In genomic region chr13:27450921-27451461, GRCh38 we compare ENCODE assay signal across 8 cellular contexts. TPM values are rescaled to one million over a fixed set of nuclear protein-coding genes. Genes with fewer than 3 reads are reported as not detected.
A peak's percentile ranks its signal among the peaks of the same experiment; 100 is the strongest.
DNase-seq lines count a peak whose midpoint lies in the region; ATAC-seq and TF ChIP-seq lines count a peak whose summit lies in the region.

No MANE protein-coding gene starts in this region.

- H4K8ac ChIP-seq in mesenchymal stem cell (ENCODE audit: low read length) = peak overlapping the region; percentile 27

- no peak overlapping the region for H4K91ac ChIP-seq in mesenchymal stem cell (ENCODE audit: low read length)

- POLR2A ChIA-PET in Caco-2 (lab: Charles Lee) = interaction anchor here (0.5 to 1.6 kb wide), 6 partner anchors 8 to 505 kb away, joined by 3 to 20 read pairs (median 6); partner anchors contain the start of gene LNX2

- intact Hi-C loops in Caco-2 (cut with micrococcal nuclease; ENCODE audit: unreplicated experiment) = loop anchor here (1.0 to 10.0 kb wide), 7 partner anchors 9 to 516 kb away; partner anchors contain the start of genes CDX2, LNX2 and POLR1D
- intact Hi-C loops in stomach (cut with DNase I; ENCODE audit: low total_unique reads) = no loop called here

- no peak overlapping the region for H2BK5ac ChIP-seq in mesenchymal stem cell (ENCODE audit: low read depth, low read length, poor library complexity, severe bottlenecking)

- peak overlapping the region; percentile 55 for H3K27ac Mint-ChIP-seq in Caco-2 (ENCODE audit: unreplicated experiment)

- no peak overlapping the region for H3K4ac ChIP-seq in mesenchymal stem cell (ENCODE audit: low read depth in 1 of 2, low read length in 2 of 2)

- H3F3A ChIP-seq in Loucy (ENCODE audit: low read depth) = peaks cover 28% of the 10 kb centered on the region

- H2BK15ac ChIP-seq in mesenchymal stem cell (ENCODE audit: low read depth, poor library complexity, severe bottlenecking) = no peak overlapping the region

- DNase-seq in Caco-2 (peak; percentile 61 to 63), mesenchymal stem cell (peak; percentile 76), stomach (peak; percentile 53)
- peak; percentile 35 for DNase-seq in activated CD4-positive, alpha-beta T cell treated with anti-CD3 and anti-CD28 coated beads for 48 hours

- no peaks in the 10 kb centered on the region for H4K20me1 ChIP-seq in Loucy (ENCODE audit: insufficient read depth, low read length, poor library complexity, severe bottlenecking)

- H3K4me2 ChIP-seq in Loucy (ENCODE audit: low read depth, low read length, poor library complexity, severe bottlenecking) = peak overlapping the region; percentile 84
- H3K4me2 ChIP-seq in mesenchymal stem cell (ENCODE audit: low read length, poor library complexity, severe bottlenecking) = peak overlapping the region; percentile 85

- H3K14ac ChIP-seq in mesenchymal stem cell (ENCODE audit: low read length in 2 of 2) = no peak overlapping the region

- TF ChIP-seq CTCF in Caco-2 (IDR thresholded peaks at IDR 0.05; ENCODE audit: insufficient read depth in 1 of 2, low read depth in 1 of 2, low read length in 1 of 2, severe bottlenecking in 1 of 2, unreplicated experiment in 1 of 2) (no peak), Loucy (conservative IDR thresholded peaks at IDR 0.05; ENCODE audit: low read length) (no peak), stomach (IDR thresholded peaks at IDR 0.05) (peak in 1 of 7 experiments; percentile 17)

- H2AFZ ChIP-seq in Loucy (ENCODE audit: low read length) = peak overlapping the region; percentile 70
- peak overlapping the region; percentile 18 for H2AFZ ChIP-seq in mesenchymal stem cell (ENCODE audit: low read depth, low read length)

- peaks cover 14% of the 10 kb centered on the region for H3K4me1 Mint-ChIP-seq in Caco-2 (ENCODE audit: low read depth, unreplicated experiment)

- no peak overlapping the region for H2AK5ac ChIP-seq in mesenchymal stem cell (ENCODE audit: low read length, severe bottlenecking)

- no peak for TF ChIP-seq POLR2A in stomach (IDR thresholded peaks at IDR 0.05)

- peak overlapping the region; percentile 71 for H3K4me3 ChIP-seq in Caco-2 (ENCODE audit: low read depth, low read length)
- H3K4me3 ChIP-seq in Loucy (ENCODE audit: low read length, poor library complexity, severe bottlenecking) = peak overlapping the region; percentile 85
- H3K4me3 ChIP-seq in endocrine pancreas (ENCODE audit: control insufficient read depth, insufficient read depth, low read length) = peak overlapping the region; percentile 94
- H3K4me3 ChIP-seq in mesenchymal stem cell (ENCODE audit: insufficient read depth in 1 of 2, low read depth in 1 of 2, low read length in 2 of 2) = peak overlapping the region; percentile 73 to 92
- peak overlapping the region; percentile 61 to 87 (median 72) for H3K4me3 ChIP-seq in stomach

- WGBS in mesenchymal stem cell = 3% methylated on average over 18 of the region's 34 CpGs
- WGBS in stomach, 5 donors = 0 to 1% (median 0%) methylated on average over 33 to 34 of the region's 34 CpGs

- H3K79me2 ChIP-seq in Loucy (ENCODE audit: insufficient read depth, low read length) = peaks cover 27% of the 10 kb centered on the region

- no peak for TF ChIP-seq EP300 in stomach (IDR thresholded peaks at IDR 0.05)

- no peak overlapping the region for H3K23ac ChIP-seq in mesenchymal stem cell (ENCODE audit: low read length in 2 of 2)

- H3K9ac ChIP-seq in Loucy (ENCODE audit: low read depth, low read length, poor library complexity, severe bottlenecking) (peak overlapping the region; percentile 93), endocrine pancreas (ENCODE audit: control insufficient read depth, insufficient read depth, low read length) (peak overlapping the region; percentile 95), mesenchymal stem cell (ENCODE audit: low read length) (peak overlapping the region; percentile 96)

- H2BK12ac ChIP-seq in mesenchymal stem cell (ENCODE audit: low read length in 2 of 2) = no peak overlapping the region

- H3K4me3 Mint-ChIP-seq in Caco-2 (ENCODE audit: unreplicated experiment) = peak overlapping the region; percentile 73

- H3K27me3 Mint-ChIP-seq in Caco-2 (ENCODE audit: insufficient read depth, unreplicated experiment) = no peaks in the 10 kb centered on the region

- no peaks in the 10 kb centered on the region for H3K79me1 ChIP-seq in mesenchymal stem cell (replicated peaks; ENCODE audit: low read length, poor library complexity, severe bottlenecking)

- CTCF ChIA-PET in Caco-2 (lab: Charles Lee) = interaction anchor here (0.6 to 2.2 kb wide), 10 partner anchors 8 to 886 kb away, joined by 3 to 11 read pairs (median 4); no protein-coding TSS in a partner anchor

- H3K27ac ChIP-seq in mesenchymal stem cell (ENCODE audit: low read length, poor library complexity, severe bottlenecking) = peak overlapping the region; percentile 95
- H3K27ac ChIP-seq in stomach = peak overlapping the region; percentile 97 to 99 (median 98)

- H3K4me1 ChIP-seq in Caco-2 (peaks cover 12% of the 10 kb centered on the region; the same call in 1 of the 2 replicates), Loucy (ENCODE audit: insufficient read depth, low read length, poor library complexity, severe bottlenecking) (peaks cover 52% of the 10 kb centered on the region), endocrine pancreas (ENCODE audit: control insufficient read depth, insufficient read depth, low read length) (peaks cover 10% of the 10 kb centered on the region), mesenchymal stem cell (ENCODE audit: control insufficient read depth, insufficient read depth, low read depth, low read length) (peaks cover 9% of the 10 kb centered on the region), stomach (peaks cover 13 to 68% (median 37%) of the 10 kb centered on the region in 4 donors)

- H3K9me2 ChIP-seq in Loucy (replicated peaks; ENCODE audit: low read depth, low read length) = no peaks in the 10 kb centered on the region

- no peaks in the 10 kb centered on the region for H3K9me3 Mint-ChIP-seq in Caco-2 (ENCODE audit: unreplicated experiment)

- peaks cover 19% of the 10 kb centered on the region for H3K36me3 Mint-ChIP-seq in Caco-2 (ENCODE audit: insufficient read depth, unreplicated experiment)

- no peak overlapping the region for H3K18ac ChIP-seq in mesenchymal stem cell (ENCODE audit: low read depth in 1 of 2, low read length in 2 of 2)

- ATAC-seq in GM21360 (IDR thresholded peaks at IDR 0.05; ENCODE audit: unreplicated experiment) (no peak), GM21447 (IDR thresholded peaks at IDR 0.05; ENCODE audit: unreplicated experiment) (no peak)

- no peaks in the 10 kb centered on the region for H3K27me3 ChIP-seq in Caco-2 (replicated peaks; ENCODE audit: control insufficient read depth, insufficient read depth, low read length)
- H3K27me3 ChIP-seq in Loucy (ENCODE audit: insufficient read depth, low read length, poor library complexity, severe bottlenecking) = no peaks in the 10 kb centered on the region
- H3K27me3 ChIP-seq in endocrine pancreas (ENCODE audit: control insufficient read depth, insufficient read depth, low read length) = no peaks in the 10 kb centered on the region
- H3K27me3 ChIP-seq in mesenchymal stem cell (ENCODE audit: control insufficient read depth in 1 of 2, insufficient read depth in 1 of 2, low read length in 2 of 2) = no peaks in the 10 kb centered on the region
- H3K27me3 ChIP-seq in stomach = no peaks in the 10 kb centered on the region

- H2BK120ac ChIP-seq in mesenchymal stem cell (ENCODE audit: low read depth, low read length) = no peak overlapping the region

- H3K9me3 ChIP-seq in Caco-2 (no peaks in the 10 kb centered on the region), Loucy (ENCODE audit: insufficient read depth, low read depth, low read length) (no peaks in the 10 kb centered on the region), endocrine pancreas (ENCODE audit: control insufficient read depth, low read length) (no peaks in the 10 kb centered on the region), mesenchymal stem cell (ENCODE audit: control insufficient read depth, low read length) (no peaks in the 10 kb centered on the region), stomach (no peaks in the 10 kb centered on the region)

- no TSS peak for BruUV-seq in Caco-2 (replicated peaks; lab: Mats Ljungman, UMichigan)

- H3K36me3 ChIP-seq in Caco-2 (ENCODE audit: control insufficient read depth, insufficient read depth, low read length) = no peaks in the 10 kb centered on the region
- no peaks in the 10 kb centered on the region for H3K36me3 ChIP-seq in Loucy (ENCODE audit: insufficient read depth, low read length)
- no peaks in the 10 kb centered on the region for H3K36me3 ChIP-seq in endocrine pancreas (ENCODE audit: control insufficient read depth, insufficient read depth, low read length)
- H3K36me3 ChIP-seq in mesenchymal stem cell (ENCODE audit: control insufficient read depth in 1 of 2, insufficient read depth in 2 of 2, low read depth in 1 of 2, low read length in 2 of 2) = no peaks in the 10 kb centered on the region
- H3K36me3 ChIP-seq in stomach = no peaks in the 10 kb centered on the region

RNA-seq across cellular contexts. Expression of gene MTIF3, which starts 0.6 kb away (rescaled TPM):
- 41.8 and 51.5 TPM in 2 replicates for total RNA-seq in Caco-2 (2022)
- 104 TPM for polyA plus RNA-seq in mesenchymal stem cell (2013, experiment 1 of 2)
- polyA plus RNA-seq in mesenchymal stem cell (2013, experiment 2 of 2) = 101 TPM
- 10 to 100 TPM; 20.5 to 91.6 (median 35.2) TPM for total RNA-seq in stomach
- 100 to 1,000 TPM in 1 of 3 donors, 10 to 100 TPM in 2; 81.7 to 139 (median 99.4) TPM for polyA plus RNA-seq in stomach

RNA-seq across cellular contexts. Expression of gene GTF3A, which starts 26.6 kb away (rescaled TPM):
- total RNA-seq in Caco-2 (2022) (132 and 141 TPM in 2 replicates), stomach (100 to 1,000 TPM in 1 of 5 donors, 10 to 100 TPM in 4; 53.4 to 220 (median 57.6) TPM)
- polyA plus RNA-seq in mesenchymal stem cell (2013, experiment 1 of 2) = 106 TPM
- 107 TPM for polyA plus RNA-seq in mesenchymal stem cell (2013, experiment 2 of 2)
- polyA plus RNA-seq in stomach = 100 to 1,000 TPM; 141 to 216 (median 193) TPM
